Comparison of ENCODE assay signal across 8 cellular contexts in the genomic region with DNA sequence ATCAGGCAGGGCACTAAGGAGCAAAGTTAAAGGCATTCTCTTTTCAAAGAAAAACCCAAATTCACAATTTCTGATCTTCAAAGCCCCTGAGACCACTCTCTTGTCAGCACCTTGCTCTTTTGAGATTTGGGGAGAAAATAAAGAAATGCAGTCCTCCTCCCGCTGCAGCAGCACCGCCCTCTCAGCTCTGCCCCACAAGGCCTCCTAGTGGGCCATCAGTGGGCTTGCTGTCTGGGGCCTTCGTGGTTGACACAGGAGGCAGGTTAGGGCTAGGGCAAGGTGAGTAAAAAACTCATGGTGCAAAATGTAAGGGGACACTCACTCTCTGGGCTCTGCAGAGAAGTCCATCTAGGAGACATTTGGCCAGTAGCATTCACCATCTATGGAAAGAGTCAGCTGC.
"Had no signal": no experiment of that assay in that cellular context is flagged by ENCODE, and none has a peak within 500 bp of the region (broad histone marks: within the 10 kb centered on the region; RNA-seq: fewer than 3 reads in every experiment).

No MANE protein-coding gene starts in this region.

- ATAC-seq: GM12878 had no signal

- FAIRE-seq: G401.6, GM12878, GM12891, GM12892, GM18507, GM19239 had no signal

- DNase-seq: GDM1, GF-D8 had no signal

- H3K4me3 ChIP-seq: GM12878 had no signal
